Comparison of ENCODE assay signal across 1 cellular context in the genomic region with DNA sequence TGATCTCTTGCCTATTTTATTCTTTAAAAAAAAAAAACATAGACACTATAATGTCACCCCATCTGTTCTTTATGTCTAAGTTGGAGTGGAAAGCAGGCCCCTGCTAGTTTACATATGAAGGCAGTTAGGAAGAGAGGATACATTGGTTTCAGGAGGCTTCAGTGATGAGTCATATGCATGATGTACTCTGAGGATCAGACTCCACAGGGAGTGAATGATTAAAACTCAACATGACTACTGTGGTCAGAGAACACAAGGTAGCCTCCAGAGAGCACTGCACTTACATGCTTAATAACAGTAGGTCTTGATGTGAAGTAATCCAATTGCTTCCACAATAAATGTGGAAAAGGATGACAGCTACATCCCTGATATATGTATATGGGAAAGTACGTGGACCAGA.
TF ChIP-seq lines count a peak whose summit lies in the region.

No MANE protein-coding gene starts in this region.

TF ChIP-seq in WTC11, 78 proteins besides CTCF, POLR2A, EP300 and RAD21 (continued from another document):
- TF ChIP-seq, protein P1, sequence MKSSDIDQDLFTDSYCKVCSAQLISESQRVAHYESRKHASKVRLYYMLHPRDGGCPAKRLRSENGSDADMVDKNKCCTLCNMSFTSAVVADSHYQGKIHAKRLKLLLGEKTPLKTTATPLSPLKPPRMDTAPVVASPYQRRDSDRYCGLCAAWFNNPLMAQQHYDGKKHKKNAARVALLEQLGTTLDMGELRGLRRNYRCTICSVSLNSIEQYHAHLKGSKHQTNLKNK (CRISPR knock-in tag; IDR thresholded peaks at IDR 0.05), result no peak
- TF ChIP-seq, protein P2, sequence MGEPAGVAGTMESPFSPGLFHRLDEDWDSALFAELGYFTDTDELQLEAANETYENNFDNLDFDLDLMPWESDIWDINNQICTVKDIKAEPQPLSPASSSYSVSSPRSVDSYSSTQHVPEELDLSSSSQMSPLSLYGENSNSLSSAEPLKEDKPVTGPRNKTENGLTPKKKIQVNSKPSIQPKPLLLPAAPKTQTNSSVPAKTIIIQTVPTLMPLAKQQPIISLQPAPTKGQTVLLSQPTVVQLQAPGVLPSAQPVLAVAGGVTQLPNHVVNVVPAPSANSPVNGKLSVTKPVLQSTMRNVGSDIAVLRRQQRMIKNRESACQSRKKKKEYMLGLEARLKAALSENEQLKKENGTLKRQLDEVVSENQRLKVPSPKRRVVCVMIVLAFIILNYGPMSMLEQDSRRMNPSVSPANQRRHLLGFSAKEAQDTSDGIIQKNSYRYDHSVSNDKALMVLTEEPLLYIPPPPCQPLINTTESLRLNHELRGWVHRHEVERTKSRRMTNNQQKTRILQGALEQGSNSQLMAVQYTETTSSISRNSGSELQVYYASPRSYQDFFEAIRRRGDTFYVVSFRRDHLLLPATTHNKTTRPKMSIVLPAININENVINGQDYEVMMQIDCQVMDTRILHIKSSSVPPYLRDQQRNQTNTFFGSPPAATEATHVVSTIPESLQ (CRISPR knock-in tag; IDR thresholded peaks at IDR 0.05), result no peak
